1 cellular context compared by ENCODE assay signal in the genomic region with DNA sequence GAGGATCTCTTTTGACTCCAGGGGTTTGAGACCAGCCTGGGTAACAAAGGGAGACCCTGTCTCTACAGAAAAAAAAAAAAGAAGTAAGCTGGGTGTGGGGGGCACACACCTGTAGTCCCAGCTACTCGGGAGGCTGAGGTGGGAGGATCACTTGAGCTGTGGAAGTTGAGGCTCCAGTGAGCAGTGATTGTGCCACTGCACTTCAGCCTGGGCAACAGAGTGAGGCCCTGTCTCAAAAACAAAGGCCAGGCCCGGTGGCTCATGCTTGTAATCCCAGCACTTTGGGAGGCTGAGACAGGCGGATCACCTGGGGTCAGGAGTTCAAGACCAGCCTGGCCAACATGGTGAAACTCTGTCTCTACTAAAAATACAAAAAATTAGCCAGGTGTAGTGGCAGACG.
A peak's percentile ranks its signal among the peaks of the same experiment; 100 is the strongest.
TF ChIP-seq lines count a peak whose summit lies in the region.

No MANE protein-coding gene starts in this region.

TF ChIP-seq in K562, 482 proteins besides CTCF, POLR2A, EP300 and RAD21:
- TF ChIP-seq GTF2E2 (tag; IDR thresholded peaks at IDR 0.05), result 0 out of 2 replicates have a peak, but pooled peaks have one; percentile 41
